In the genomic region with DNA sequence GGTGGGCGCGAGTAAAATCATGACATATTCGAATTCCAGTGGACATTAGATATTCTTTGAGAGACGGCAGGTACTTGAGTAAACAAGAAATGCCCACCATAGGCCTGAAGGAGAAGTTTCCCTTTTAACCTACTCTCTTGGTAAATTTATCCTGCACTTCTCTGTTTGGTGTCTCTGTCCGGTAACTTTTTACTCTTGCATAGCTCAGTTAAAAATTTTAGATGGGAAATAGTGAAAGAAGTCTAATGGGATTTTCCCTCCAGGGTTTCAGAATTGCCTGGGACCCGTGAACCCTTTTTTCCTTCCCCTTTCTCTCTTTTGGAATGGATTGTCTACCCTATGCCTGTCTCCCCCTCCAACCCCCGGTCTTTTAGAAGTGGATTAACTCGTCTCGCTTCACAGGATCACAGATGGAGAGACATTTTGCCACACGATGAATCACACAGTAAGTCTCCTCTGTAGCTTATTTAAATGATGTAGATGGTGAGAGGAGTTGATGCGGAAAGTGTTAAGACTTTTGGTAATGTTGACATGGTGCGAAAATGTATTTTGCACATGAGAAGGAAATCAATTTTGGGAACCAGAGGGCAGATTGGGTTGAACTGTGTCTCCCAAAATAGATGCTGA, we compare ENCODE assay signal across 8 cellular contexts. TPM values are rescaled to one million over a fixed set of nuclear protein-coding genes. Genes with fewer than 3 reads are reported as not detected.
DNase-seq lines count a peak whose midpoint lies in the region; ATAC-seq and TF ChIP-seq lines count a peak whose summit lies in the region.

No MANE protein-coding gene starts in this region.

- no peak overlapping the region for H2AK5ac ChIP-seq in mesendoderm (ENCODE audit: low read length)

- no peaks in the 10 kb centered on the region for H3K9me2 ChIP-seq in Loucy (replicated peaks; ENCODE audit: low read depth, low read length)

- H3K9ac ChIP-seq in Loucy (ENCODE audit: low read depth, low read length, poor library complexity, severe bottlenecking), result peak overlapping the region; percentile 42
- H3K9ac ChIP-seq in mesendoderm (ENCODE audit: low read length), result no peak overlapping the region

- no peak overlapping the region for H3K18ac ChIP-seq in mesendoderm (ENCODE audit: low read length)

- ATAC-seq in GM21381 (IDR thresholded peaks at IDR 0.05; ENCODE audit: unreplicated experiment) (peak; percentile 10), HG02970 (IDR thresholded peaks at IDR 0.05; ENCODE audit: low FRiP score, unreplicated experiment) (no peak)

- H3K79me2 ChIP-seq in Loucy (ENCODE audit: insufficient read depth, low read length) (no peaks in the 10 kb centered on the region), mesendoderm (ENCODE audit: control insufficient read depth, insufficient read depth, low read length) (no peaks in the 10 kb centered on the region)

- peaks cover 15% of the 10 kb centered on the region for H3K4me1 ChIP-seq in Loucy (ENCODE audit: insufficient read depth, low read length, poor library complexity, severe bottlenecking)
- no peaks in the 10 kb centered on the region for H3K4me1 ChIP-seq in mesendoderm (ENCODE audit: control insufficient read depth, low read depth, low read length)
- H3K4me1 ChIP-seq in vagina, result peaks cover 16% of the 10 kb centered on the region

- TF ChIP-seq CTCF in Loucy (conservative IDR thresholded peaks at IDR 0.05; ENCODE audit: low read length), result no peak
- no peak for TF ChIP-seq CTCF in vagina (IDR thresholded peaks at IDR 0.05)

- H3K4me3 ChIP-seq in Loucy (ENCODE audit: low read length, poor library complexity, severe bottlenecking), result peak overlapping the region; percentile 85
- no peak overlapping the region for H3K4me3 ChIP-seq in mesendoderm (ENCODE audit: low read length)
- H3K4me3 ChIP-seq in vagina, result peak overlapping the region; percentile 69 to 81

- peak overlapping the region; percentile 96 for H2AFZ ChIP-seq in Loucy (ENCODE audit: low read length)

- H3K79me1 ChIP-seq in mesendoderm (ENCODE audit: low read length), result no peaks in the 10 kb centered on the region

- no peak overlapping the region for H4K5ac ChIP-seq in mesendoderm (ENCODE audit: low read length)

- H3K9me3 ChIP-seq in Loucy (ENCODE audit: insufficient read depth, low read depth, low read length), result no peaks in the 10 kb centered on the region
- H3K9me3 ChIP-seq in vagina, result no peaks in the 10 kb centered on the region

- H2BK5ac ChIP-seq in mesendoderm (ENCODE audit: low read length), result no peak overlapping the region

- no peak for TF ChIP-seq POLR2A in vagina (IDR thresholded peaks at IDR 0.05)

- 100% methylated on average over 2 of the region's 12 CpGs for WGBS in mesendoderm (ENCODE audit: extremely low coverage, insufficient coverage, low lambda C conversion rate)

- H3K27me3 ChIP-seq in Loucy (ENCODE audit: insufficient read depth, low read length, poor library complexity, severe bottlenecking), result no peaks in the 10 kb centered on the region
- H3K27me3 ChIP-seq in mesendoderm (ENCODE audit: insufficient read depth, low read length, poor library complexity), result no peaks in the 10 kb centered on the region
- no peaks in the 10 kb centered on the region for H3K27me3 ChIP-seq in vagina

- intact Hi-C loops in vagina (cut with DNase I), result no loop called here

- no peaks in the 10 kb centered on the region for H4K20me1 ChIP-seq in Loucy (ENCODE audit: insufficient read depth, low read length, poor library complexity, severe bottlenecking)

- H4K8ac ChIP-seq in mesendoderm (ENCODE audit: low read depth, low read length), result no peak overlapping the region

- no peak overlapping the region for H3K23ac ChIP-seq in mesendoderm (ENCODE audit: low read length)

- H2BK15ac ChIP-seq in mesendoderm (replicated peaks; ENCODE audit: low read depth), result no peak overlapping the region

- H3K36me3 ChIP-seq in Loucy (ENCODE audit: insufficient read depth, low read length) (no peaks in the 10 kb centered on the region), mesendoderm (ENCODE audit: control insufficient read depth, insufficient read depth, low read length) (peaks cover 2% of the 10 kb centered on the region), vagina (no peaks in the 10 kb centered on the region)

- no peak overlapping the region for H3K56ac ChIP-seq in mesendoderm (ENCODE audit: low read length)

- no peaks in the 10 kb centered on the region for H3F3A ChIP-seq in Loucy (ENCODE audit: low read depth)

- no peak overlapping the region for H2BK120ac ChIP-seq in mesendoderm (ENCODE audit: low read depth, low read length)

- H3K27ac ChIP-seq in mesendoderm (ENCODE audit: low read depth, low read length), result no peak overlapping the region
- H3K27ac ChIP-seq in vagina, result peak overlapping the region; percentile 64

- no peak overlapping the region for H3K4ac ChIP-seq in mesendoderm (ENCODE audit: low read depth, low read length)

- H3K4me2 ChIP-seq in Loucy (ENCODE audit: low read depth, low read length, poor library complexity, severe bottlenecking), result peak overlapping the region; percentile 86
- peak overlapping the region; percentile 27 for H3K4me2 ChIP-seq in mesendoderm (ENCODE audit: low read length)

- peak; percentile 38 for DNase-seq in EH (ENCODE audit: low read depth)
- DNase-seq in astrocyte of the hippocampus (ENCODE audit: low read depth, low spot score), result peak; percentile 33
- DNase-seq in mesendoderm, result peak; percentile 19
- no peak for DNase-seq in vagina (ENCODE audit: extremely low spot score in 2 of 2)
- no peak for DNase-seq in cerebellar cortex (ENCODE audit: low spot score)

RNA-seq across cellular contexts. Expression of a gene that starts 0.5 kb away (rescaled TPM):
- polyA plus RNA-seq in mesendoderm (2013, experiment 1 of 2), result 18.2 TPM
- 20.5 TPM for polyA plus RNA-seq in mesendoderm (2013, experiment 2 of 2)
- 13.3 TPM for total RNA-seq in vagina

RNA-seq across cellular contexts. Expression of a gene that starts 7.6 kb away (rescaled TPM):
- not detected for polyA plus RNA-seq in mesendoderm (2013, experiment 1 of 2)
- not detected for polyA plus RNA-seq in mesendoderm (2013, experiment 2 of 2)
- total RNA-seq in vagina, result not detected

Comparison
In these comparisons a context has a peak if more than half of its experiments do, and no peak if none do; other contexts are left out.
1. DNase-seq: peak in EH (single experiment), astrocyte of the hippocampus (single experiment) and mesendoderm (single experiment); none in vagina (0 of 2) and cerebellar cortex (single experiment).